In the genomic region with DNA sequence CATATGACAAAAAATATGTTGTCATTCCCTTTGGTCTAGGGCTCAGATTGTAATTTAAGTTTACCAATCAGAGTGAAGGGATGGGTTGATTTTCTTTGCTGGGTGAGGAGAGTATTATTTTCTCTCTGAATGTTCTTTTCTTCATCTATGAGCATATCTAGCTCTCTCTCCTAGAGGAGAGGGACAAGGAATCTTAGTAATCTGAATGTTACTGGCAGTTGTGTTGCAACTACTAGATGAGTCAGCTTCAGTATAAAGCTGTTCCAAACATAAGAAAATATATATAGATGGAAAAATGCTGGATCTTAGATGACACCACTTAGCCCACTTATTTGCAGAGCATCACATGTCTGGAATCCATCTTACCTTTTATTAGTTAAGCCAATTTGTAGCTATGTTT, we compare ENCODE assay signal across 26 cellular contexts.
A peak's percentile ranks its signal among the peaks of the same experiment; 100 is the strongest.
DNase-seq lines count a peak whose midpoint lies in the region; ATAC-seq, FAIRE-seq and TF ChIP-seq lines count a peak whose summit lies in the region.
"Had no signal": no experiment of that assay in that cellular context is flagged by ENCODE, and none has a peak within 500 bp of the region (broad histone marks: within the 10 kb centered on the region; RNA-seq: fewer than 3 reads in every experiment).

No MANE protein-coding gene starts in this region.

- no peak for TF ChIP-seq POLR2A in GM12892 (IDR thresholded peaks at IDR 0.05; ENCODE audit: low read depth, low read length)

- BruUV-seq in MCF 10A (replicated peaks; lab: Mats Ljungman, UMichigan) = no TSS peak
- no TSS peak for BruUV-seq in mammary epithelial cell (replicated peaks; lab: Mats Ljungman, UMichigan)

- H3K4me1 ChIP-seq in mammary epithelial cell (ENCODE audit: insufficient read depth, low read length) = no peaks in the 10 kb centered on the region
- H3K4me1 ChIP-seq in CD8-positive, alpha-beta memory T cell (ENCODE audit: insufficient read depth, low read length) = no peaks in the 10 kb centered on the region
- H3K4me1 ChIP-seq: BLaER1 treated with 17β-estradiol and CSF1 and Interleukin-3, amounts not matched to agents 10 nM and 100 nM had no signal

- H3K9me3 Mint-ChIP-seq in MCF 10A (ENCODE audit: unreplicated experiment) = peaks cover 9% of the 10 kb centered on the region
- peaks cover 2 to 24% (median 13%) of the 10 kb centered on the region in 5 donors for H3K9me3 Mint-ChIP-seq in CD8-positive, alpha-beta memory T cell

- CTCF ChIA-PET in MCF 10A (lab: Yijun Ruan, JAX) (no interaction called here), mammary epithelial cell (lab: Charles Lee; ENCODE audit: low non-redundant PET) (no interaction called here)
- CTCF ChIA-PET in CD8-positive, alpha-beta memory T cell (lab: Charles Lee) = no interaction called here

- H3K9me3 ChIP-seq in mammary epithelial cell (replicated peaks; ENCODE audit: insufficient read depth, low read length) = peaks cover 3% of the 10 kb centered on the region
- H3K9me3 ChIP-seq in CD8-positive, alpha-beta memory T cell (ENCODE audit: low read length) = no peaks in the 10 kb centered on the region
- H3K9me3 ChIP-seq: BLaER1 treated with 17β-estradiol and CSF1 and Interleukin-3, amounts not matched to agents 10 nM and 100 nM; HAP-1 had no signal

- no peak overlapping the region for H3K27ac Mint-ChIP-seq in MCF 10A (ENCODE audit: low read depth, unreplicated experiment)
- no peak overlapping the region for H3K27ac Mint-ChIP-seq in CD8-positive, alpha-beta memory T cell
- H3K27ac Mint-ChIP-seq: CD4-positive, alpha-beta memory T cell had no signal

- ATAC-seq in omental fat pad (ENCODE audit: low FRiP score) (peak; percentile 59), HG02759 (IDR thresholded peaks at IDR 0.05; ENCODE audit: unreplicated experiment) (no peak), HG03439 (IDR thresholded peaks at IDR 0.05; ENCODE audit: unreplicated experiment) (no peak)

- no peaks in the 10 kb centered on the region for H3K36me3 ChIP-seq in mammary epithelial cell (ENCODE audit: insufficient read depth, low read length)
- no peaks in the 10 kb centered on the region for H3K36me3 ChIP-seq in CD8-positive, alpha-beta memory T cell (ENCODE audit: insufficient read depth, low read length)
- H3K36me3 ChIP-seq: BLaER1 treated with 17β-estradiol and CSF1 and Interleukin-3, amounts not matched to agents 10 nM and 100 nM; HAP-1 had no signal

- no peak for TF ChIP-seq CTCF in MCF 10A (IDR thresholded peaks at IDR 0.05; ENCODE audit: unreplicated experiment)
- TF ChIP-seq CTCF in mammary epithelial cell (conservative IDR thresholded peaks at IDR 0.05 in 1 of 2, IDR thresholded peaks at IDR 0.05 in 1 of 2; ENCODE audit: extremely low read depth in 1 of 2, insufficient read depth in 1 of 2, low read depth in 1 of 2, low read length in 2 of 2) = no peak
- TF ChIP-seq CTCF in epithelial cell of esophagus (IDR thresholded peaks at IDR 0.05; ENCODE audit: insufficient read depth, low read depth, low read length, missing control alignments) = no peak
- no peak for TF ChIP-seq CTCF in omental fat pad (IDR thresholded peaks at IDR 0.05)

- H2AFZ ChIP-seq in mammary epithelial cell (ENCODE audit: low read depth, low read length) = no peak overlapping the region

- H3K4me3 ChIP-seq in mammary epithelial cell (replicated peaks in 1 of 3; ENCODE audit: insufficient read depth in 1 of 3, low read depth in 2 of 3, low read length in 3 of 3) (no peak overlapping the region), epithelial cell of esophagus (ENCODE audit: low read length) (no peak overlapping the region)
- no peak overlapping the region for H3K4me3 ChIP-seq in CD8-positive, alpha-beta memory T cell (ENCODE audit: low read length)
- H3K4me3 ChIP-seq: BLaER1 treated with 17β-estradiol and CSF1 and Interleukin-3, amounts not matched to agents 10 nM and 100 nM; HAP-1; SK-N-MC had no signal

- dilution Hi-C loops in mammary epithelial cell (cut with HindIII; ENCODE audit: low sequenced_read_pairs) = no loop called here

- no peaks in the 10 kb centered on the region for H3K4me1 Mint-ChIP-seq in MCF 10A (ENCODE audit: insufficient read depth, unreplicated experiment)
- H3K4me1 Mint-ChIP-seq in CD8-positive, alpha-beta memory T cell = no peaks in the 10 kb centered on the region
- H3K4me1 Mint-ChIP-seq: CD4-positive, alpha-beta memory T cell had no signal

- intact Hi-C loops in MCF 10A (cut with micrococcal nuclease) (no loop called here), mammary epithelial cell (cut with micrococcal nuclease) (no loop called here)

- no peaks in the 10 kb centered on the region for H4K20me1 ChIP-seq in mammary epithelial cell (ENCODE audit: insufficient read depth, low read length)
- H4K20me1 ChIP-seq: BLaER1 treated with 17β-estradiol and CSF1 and Interleukin-3, amounts not matched to agents 10 nM and 100 nM had no signal

- no peaks in the 10 kb centered on the region for H3K27me3 Mint-ChIP-seq in MCF 10A (ENCODE audit: insufficient read depth, unreplicated experiment)
- H3K27me3 Mint-ChIP-seq in CD8-positive, alpha-beta memory T cell = no peaks in the 10 kb centered on the region
- H3K27me3 Mint-ChIP-seq: CD4-positive, alpha-beta memory T cell had no signal

- no peak overlapping the region for H3K4me2 ChIP-seq in mammary epithelial cell (ENCODE audit: insufficient read depth, low read depth, low read length)
- H3K4me2 ChIP-seq: BLaER1 treated with 17β-estradiol and CSF1 and Interleukin-3, amounts not matched to agents 10 nM and 100 nM had no signal

- in situ Hi-C loops in mammary epithelial cell (cut with MboI; ENCODE audit: low sequenced_read_pairs in 2 of 2) = no loop called here

- POLR2A ChIA-PET in MCF 10A (lab: Yijun Ruan, JAX) = no interaction called here
- POLR2A ChIA-PET in CD8-positive, alpha-beta memory T cell (lab: Charles Lee) = no interaction called here

- H3K4me3 Mint-ChIP-seq in MCF 10A (ENCODE audit: unreplicated experiment) = no peak overlapping the region
- H3K4me3 Mint-ChIP-seq in CD8-positive, alpha-beta memory T cell = no peak overlapping the region
- H3K4me3 Mint-ChIP-seq: CD4-positive, alpha-beta memory T cell had no signal

- no peaks in the 10 kb centered on the region for H3K27me3 ChIP-seq in mammary epithelial cell (ENCODE audit: insufficient read depth, low read length)
- no peaks in the 10 kb centered on the region for H3K27me3 ChIP-seq in CD8-positive, alpha-beta memory T cell (ENCODE audit: insufficient read depth, low read length, poor library complexity, severe bottlenecking)
- H3K27me3 ChIP-seq: BLaER1 treated with 17β-estradiol and CSF1 and Interleukin-3, amounts not matched to agents 10 nM and 100 nM had no signal

- H3K79me2 ChIP-seq in mammary epithelial cell (ENCODE audit: insufficient read depth, low read length) = no peaks in the 10 kb centered on the region

- no peak overlapping the region for H3K9ac ChIP-seq in mammary epithelial cell (ENCODE audit: insufficient read depth, low read length)
- H3K9ac ChIP-seq: BLaER1 treated with 17β-estradiol and CSF1 and Interleukin-3, amounts not matched to agents 10 nM and 100 nM had no signal

- DNase-seq in MCF 10A (ENCODE audit: unreplicated experiment) (peak; percentile 51), mammary epithelial cell (no peak), epithelial cell of esophagus (ENCODE audit: low read depth) (peak; percentile 34), omental fat pad (ENCODE audit: low spot score) (no peak), GM12892 (ENCODE audit: insufficient read length) (no peak)
- DNase-seq in CD8-positive, alpha-beta memory T cell = no peak
- DNase-seq: ACHN; Calu3; CD4-positive, alpha-beta memory T cell; GF-D8; Karpas-422; NCI-H1694; NCI-H2081; NCI-H2171; NCI-H345; NCI-H524; NCI-H774; NK-92 treated with Interleukin-12 subunit alpha and Interleukin-12 subunit beta, amount 100 ng/mL, for 24 hours; SHP77 treated with DMSO at 0.1 percent for 48 hours had no signal

- no peak overlapping the region for H3K27ac ChIP-seq in mammary epithelial cell (ENCODE audit: insufficient read depth, low read depth, low read length)
- H3K27ac ChIP-seq in CD8-positive, alpha-beta memory T cell (ENCODE audit: low read depth, low read length) = no peak overlapping the region
- H3K27ac ChIP-seq: 22Rv1; BLaER1 treated with 17β-estradiol and CSF1 and Interleukin-3, amounts not matched to agents 10 nM and 100 nM; RWPE1; SK-N-MC had no signal

- no peak for FAIRE-seq in GM12892 (lab: Jason Lieb, UNC)

- H3K36me3 Mint-ChIP-seq in MCF 10A (ENCODE audit: insufficient read depth, unreplicated experiment) = peaks cover 6% of the 10 kb centered on the region
- H3K36me3 Mint-ChIP-seq in CD8-positive, alpha-beta memory T cell = no peaks in the 10 kb centered on the region
- H3K36me3 Mint-ChIP-seq: CD4-positive, alpha-beta memory T cell had no signal

Comparison
In these comparisons a context has a peak if more than half of its experiments do, and no peak if none do; other contexts are left out.
1. DNase-seq: peak in MCF 10A (single experiment) and epithelial cell of esophagus (single experiment); none in mammary epithelial cell (single experiment), omental fat pad (single experiment), CD8-positive, alpha-beta memory T cell (0 of 5) and GM12892 (single experiment).